8 cellular contexts compared by ENCODE assay signal in genomic region chr17:68019675-68020450, GRCh38. TPM values are rescaled to one million over a fixed set of nuclear protein-coding genes. Genes with fewer than 3 reads are reported as not detected.
DNase-seq lines count a peak whose midpoint lies in the region; ATAC-seq and TF ChIP-seq lines count a peak whose summit lies in the region.

No MANE protein-coding gene starts in this region.

- TF ChIP-seq CTCF in endothelial cell (IDR thresholded peaks at IDR 0.05; ENCODE audit: unreplicated experiment), result peak; percentile 56
- TF ChIP-seq CTCF in mesothelial cell of epicardium (IDR thresholded peaks at IDR 0.05; ENCODE audit: unreplicated experiment), result peak; percentile 45

- H3K27me3 Mint-ChIP-seq in endothelial cell (ENCODE audit: unreplicated experiment) (peaks cover 21% of the 10 kb centered on the region), mesothelial cell of epicardium (ENCODE audit: low read depth) (peaks cover 2% of the 10 kb centered on the region)

- peaks cover 8% of the 10 kb centered on the region for H3K36me3 Mint-ChIP-seq in endothelial cell (ENCODE audit: low read depth, unreplicated experiment)
- peaks cover 1% of the 10 kb centered on the region for H3K36me3 Mint-ChIP-seq in mesothelial cell of epicardium

- H3K4me3 Mint-ChIP-seq in endothelial cell (ENCODE audit: unreplicated experiment), result peak overlapping the region; percentile 91
- peak overlapping the region; percentile 83 for H3K4me3 Mint-ChIP-seq in mesothelial cell of epicardium

- H3K4me3 ChIP-seq in HUES6 (ENCODE audit: low read depth, low read length) (peak overlapping the region; percentile 63), NT2/D1 (ENCODE audit: insufficient read length, low read depth) (peak overlapping the region; percentile 65)

- peak; percentile 90 for DNase-seq in DMS 273 treated with DMSO at 0.1 percent for 48 hours (lab: John Stamatoyannopoulos, UW)
- DNase-seq in NT2/D1 (ENCODE audit: low read depth, low spot score), result peak; percentile 91
- DNase-seq in activated CD8-positive, alpha-beta memory T cell treated with anti-CD3 and anti-CD28 coated beads, Interleukin-2, amount 50 U/mL, for 4 hours, result peak; percentile 98
- peak; percentile 100 for DNase-seq in endothelial cell (ENCODE audit: low spot score)
- peak; percentile 86 to 99 for DNase-seq in mesothelial cell of epicardium (ENCODE audit: low spot score in 2 of 2, unreplicated experiment in 2 of 2)
- DNase-seq in stimulated activated CD8-positive, alpha-beta memory T cell treated with anti-CD3 and anti-CD28 coated beads, Interleukin-15, amount 100 ng/mL, for 4 hours (ENCODE audit: low read depth in 2 of 2), result peak; percentile 94 to 97

- peak; percentile 92 for ATAC-seq in GM21447 (IDR thresholded peaks at IDR 0.05; ENCODE audit: unreplicated experiment)

- H3K27ac Mint-ChIP-seq in endothelial cell (ENCODE audit: unreplicated experiment), result peak overlapping the region; percentile 91
- peak overlapping the region; percentile 96 for H3K27ac Mint-ChIP-seq in mesothelial cell of epicardium

- H3K9me3 ChIP-seq in HUES6 (ENCODE audit: control insufficient read depth, insufficient read depth, low read depth, low read length) (no peaks in the 10 kb centered on the region), NT2/D1 (ENCODE audit: insufficient read depth, low read length) (no peaks in the 10 kb centered on the region)

- H3K4me1 ChIP-seq in HUES6 (ENCODE audit: control insufficient read depth, insufficient read depth, low read length), result peaks cover 5% of the 10 kb centered on the region
- H3K4me1 ChIP-seq in NT2/D1 (ENCODE audit: insufficient read depth, insufficient read length), result no peaks in the 10 kb centered on the region

- peak overlapping the region; percentile 83 for H3K9ac ChIP-seq in HUES6 (ENCODE audit: low read length)
- H3K9ac ChIP-seq in NT2/D1 (ENCODE audit: insufficient read length, low read depth), result peak overlapping the region; percentile 77

- H3K27me3 ChIP-seq in HUES6 (ENCODE audit: control insufficient read depth, insufficient read depth, low read length) (no peaks in the 10 kb centered on the region), NT2/D1 (ENCODE audit: insufficient read depth, insufficient read length) (no peaks in the 10 kb centered on the region)

- H3K36me3 ChIP-seq in HUES6 (ENCODE audit: control insufficient read depth, insufficient read depth, low read length), result no peaks in the 10 kb centered on the region
- H3K36me3 ChIP-seq in NT2/D1 (ENCODE audit: insufficient read depth, insufficient read length, low read length), result no peaks in the 10 kb centered on the region

- H3K4me1 Mint-ChIP-seq in endothelial cell (ENCODE audit: unreplicated experiment), result peaks cover 11% of the 10 kb centered on the region
- H3K4me1 Mint-ChIP-seq in mesothelial cell of epicardium, result peaks cover 4% of the 10 kb centered on the region

- H3K9me3 Mint-ChIP-seq in endothelial cell (ENCODE audit: unreplicated experiment) (no peaks in the 10 kb centered on the region), mesothelial cell of epicardium (no peaks in the 10 kb centered on the region)

- H3K27ac ChIP-seq in HUES6 (ENCODE audit: low read depth, low read length), result peak overlapping the region; percentile 35; the same call in 1 of the 2 replicates

RNA-seq across cellular contexts. Expression of gene KPNA2, which starts 15.7 kb away (rescaled TPM):
- total RNA-seq in endothelial cell (ENCODE audit: unreplicated experiment), result 104 TPM
- 99.8 to 101 TPM (median 100 TPM) in 3 replicates for total RNA-seq in mesothelial cell of epicardium

RNA-seq across cellular contexts. Expression of gene C17orf58, which starts 23.6 kb away (rescaled TPM):
- total RNA-seq in endothelial cell (ENCODE audit: unreplicated experiment) (6.7 TPM), mesothelial cell of epicardium (5.6 to 6.6 TPM (median 6.5 TPM) in 3 replicates)

Comparison
In these comparisons a context has a peak if more than half of its experiments do, and no peak if none do; other contexts are left out.
1. Peak in every context shown above with its lines: DNase-seq, ATAC-seq, H3K4me3 ChIP-seq and H3K27ac ChIP-seq.